Comparison of ENCODE assay signal across 24 cellular contexts in the genomic region with DNA sequence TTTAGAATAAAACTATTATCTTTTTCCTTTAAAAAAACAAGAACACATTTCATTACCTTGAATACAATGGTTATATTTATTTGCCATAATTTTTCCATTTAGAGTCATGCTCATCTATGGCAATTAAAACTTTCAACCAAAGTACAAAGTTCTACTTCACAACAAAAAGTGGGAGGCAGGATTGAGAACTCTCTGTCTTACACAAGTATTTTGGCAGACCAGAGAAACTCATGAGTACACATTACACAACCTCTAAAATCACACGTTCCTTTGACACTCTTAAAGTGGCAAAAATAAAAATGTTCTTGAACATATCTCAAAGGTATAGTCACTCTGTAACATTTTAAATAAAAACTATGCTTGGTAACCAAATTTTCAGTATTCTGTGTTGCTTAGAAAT.
"Had no signal": no experiment of that assay in that cellular context is flagged by ENCODE, and none has a peak within 500 bp of the region (broad histone marks: within the 10 kb centered on the region; RNA-seq: fewer than 3 reads in every experiment).

No MANE protein-coding gene starts in this region.

- ATAC-seq: activated CD8-positive, alpha-beta memory T cell treated with anti-CD3 and anti-CD28 coated beads, Interleukin-2, amount 10 ng/mL, durations not matched to agents 7 days and 5 days; activated CD8-positive, alpha-beta T cell treated with anti-CD3 and anti-CD28 coated beads for 36 hours; activated naive CD8-positive, alpha-beta T cell treated with anti-CD3 and anti-CD28 coated beads, Interleukin-2, amount 50 U/mL, for 24 hours; left ventricle myocardium superior; sciatic nerve had no signal

- H3K27ac ChIP-seq: brain microvascular endothelial cell, coronary artery, esophagus squamous epithelium, hepatocyte, thyroid gland, WERI-Rb-1 had no signal

- DNase-seq: activated CD4-positive, alpha-beta T cell treated with anti-CD3 and anti-CD28 coated beads, Interleukin-2, amount 10 ng/mL, durations not matched to agents 7 days and 5 days; activated CD4-positive, CD25-positive, alpha-beta regulatory T cell treated with anti-CD3 and anti-CD28 coated beads, Interleukin-2, amount 50 U/mL, for 72 hours; activated CD8-positive, alpha-beta memory T cell treated with anti-CD3 and anti-CD28 coated beads, Interleukin-2, amount 10 ng/mL, durations not matched to agents 7 days and 5 days; activated CD8-positive, alpha-beta T cell treated with anti-CD3 and anti-CD28 coated beads for 36 hours; activated gamma-delta T cell; activated naive CD4-positive, alpha-beta T cell treated with anti-CD3 and anti-CD28 coated beads, Interleukin-2, amount 50 U/mL, for 16 hours; activated naive CD8-positive, alpha-beta T cell treated with anti-CD3 and anti-CD28 coated beads, Interleukin-2, amount 50 U/mL, for 24 hours; activated T-cell treated with anti-CD3 and anti-CD28 coated beads for 4 hours; aorta; brain microvascular endothelial cell; central memory CD4-positive, alpha-beta T cell; esophagus squamous epithelium; glutamatergic neuron; immature natural killer cell; left ventricle myocardium superior; nephron progenitor cell; stimulated activated CD4-positive, alpha-beta T cell treated with anti-CD3 and anti-CD28 coated beads, Interleukin-4, amount 100 ng/mL, for 24 hours; stimulated activated naive CD4-positive, alpha-beta T cell treated with Interleukin-2 at 50 U/mL for 16 hours; T-helper 1 cell; thyroid gland; WERI-Rb-1 had no signal

- H3K4me3 ChIP-seq: coronary artery, esophagus squamous epithelium, hepatocyte, thyroid gland had no signal

- H3K27me3 ChIP-seq: brain microvascular endothelial cell, esophagus squamous epithelium, hepatocyte, thyroid gland had no signal

- H3K9me3 ChIP-seq: esophagus squamous epithelium, thyroid gland had no signal

- H3K36me3 ChIP-seq: brain microvascular endothelial cell, esophagus squamous epithelium, thyroid gland, WERI-Rb-1 had no signal
